12 cellular contexts compared by ENCODE assay signal in genomic region chr20:57707320-57707719, GRCh38. TPM values are rescaled to one million over a fixed set of nuclear protein-coding genes. Genes with fewer than 3 reads are reported as not detected.
A peak's percentile ranks its signal among the peaks of the same experiment; 100 is the strongest.
DNase-seq lines count a peak whose midpoint lies in the region; ATAC-seq and TF ChIP-seq lines count a peak whose summit lies in the region.
"Had no signal": no experiment of that assay in that cellular context is flagged by ENCODE, and none has a peak within 500 bp of the region (broad histone marks: within the 10 kb centered on the region; RNA-seq: fewer than 3 reads in every experiment).

No MANE protein-coding gene starts in this region.

- H2AK9ac ChIP-seq in IMR-90 (replicated peaks; ENCODE audit: low read depth, low read length, poor library complexity): no peak overlapping the region

- H2BK120ac ChIP-seq in IMR-90 (ENCODE audit: low read depth, low read length): no peak overlapping the region

- H3K4me1 ChIP-seq in BLaER1 (peaks cover 81% of the 10 kb centered on the region), IMR-90 (ENCODE audit: control insufficient read depth, insufficient read depth, low read length) (peaks cover 4% of the 10 kb centered on the region; the same call in 1 of the 2 replicates), osteoblast (ENCODE audit: insufficient read depth, low read length) (peaks cover 18% of the 10 kb centered on the region)

- dilution Hi-C loops in IMR-90 (cut with HindIII; ENCODE audit: low sequenced_read_pairs, unreplicated experiment): no loop called here

- peak overlapping the region; percentile 99 for H3K4me3 Mint-ChIP-seq in chondrocyte (ENCODE audit: unreplicated experiment)

- H4K5ac ChIP-seq in IMR-90 (ENCODE audit: low read depth, low read length): no peak overlapping the region

- in situ Hi-C loops in IMR-90 (cut with MboI; ENCODE audit: low sequenced_read_pairs): no loop called here

- no peak for TF ChIP-seq POLR2A in IMR-90 (IDR thresholded peaks at IDR 0.05; ENCODE audit: low read depth, low read length)

- no peak overlapping the region for H2BK15ac ChIP-seq in IMR-90 (ENCODE audit: low read depth, low read length)

- H3K27me3 Mint-ChIP-seq in chondrocyte (ENCODE audit: low read depth): no peaks in the 10 kb centered on the region

- peak overlapping the region; percentile 84 for H3K9ac ChIP-seq in BLaER1
- H3K9ac ChIP-seq in IMR-90 (ENCODE audit: low read depth, low read length): no peak overlapping the region

- CTCF ChIA-PET in IMR-90 (lab: Yijun Ruan, JAX): interaction anchor here (1.1 kb wide), 1 partner anchor 87 kb away, joined by 3 read pairs; the partner anchor contains the start of gene ZBP1

- ATAC-seq in IMR-90 (ENCODE audit: low read depth) (no peak), GM21447 (IDR thresholded peaks at IDR 0.05; ENCODE audit: unreplicated experiment) (no peak)

- H3K4ac ChIP-seq in IMR-90 (ENCODE audit: low read depth, low read length): no peak overlapping the region

- peak overlapping the region; percentile 81 for H3K4me2 ChIP-seq in BLaER1
- H3K4me2 ChIP-seq in IMR-90 (ENCODE audit: low read depth, low read length): no peak overlapping the region
- H3K4me2 ChIP-seq in osteoblast (ENCODE audit: insufficient read depth, low read length): peak overlapping the region; percentile 87

- DNase-seq in IMR-90 (no peak), chondrocyte (ENCODE audit: low spot score) (no peak), osteoblast (ENCODE audit: insufficient read length, low spot score, missing footprints) (peak; percentile 62), MV-4-11 (lab: John Stamatoyannopoulos, UW) (no peak), NCI-H2171 treated with DMSO at 0.1 percent for 48 hours (lab: John Stamatoyannopoulos, UW) (no peak), NCI-H82 (lab: John Stamatoyannopoulos, UW) (no peak)
- DNase-seq: activated CD8-positive, alpha-beta memory T cell treated with anti-CD3 and anti-CD28 coated beads for 24 hours; DMS153; NCI-H2029; RPMI8226 had no signal

- no peak overlapping the region for H4K8ac ChIP-seq in IMR-90 (ENCODE audit: low read depth in 2 of 2, low read length in 2 of 2)

- peak overlapping the region; percentile 89 for H3K4me3 ChIP-seq in BLaER1
- H3K4me3 ChIP-seq in IMR-90 (ENCODE audit: insufficient read depth, low read depth, low read length): no peak overlapping the region
- peak overlapping the region; percentile 95 for H3K4me3 ChIP-seq in osteoblast (ENCODE audit: insufficient read depth, low read length)

- H4K20me1 ChIP-seq in BLaER1 (peaks cover 69% of the 10 kb centered on the region), IMR-90 (ENCODE audit: insufficient read depth, low read length) (peaks cover 57% of the 10 kb centered on the region), osteoblast (ENCODE audit: insufficient read depth, low read length) (peaks cover 49% of the 10 kb centered on the region)

- no peak for TF ChIP-seq RAD21 in IMR-90 (IDR thresholded peaks at IDR 0.05; ENCODE audit: low read length)

- peaks cover 57% of the 10 kb centered on the region for H3K79me2 ChIP-seq in osteoblast (ENCODE audit: insufficient read depth, low read length)

- POLR2A ChIA-PET in IMR-90 (lab: Charles Lee; ENCODE audit: unreplicated experiment): no interaction called here

- intact Hi-C loops in IMR-90 (cut with micrococcal nuclease): no loop called here

- TF ChIP-seq CTCF in IMR-90 (conservative IDR thresholded peaks at IDR 0.05; ENCODE audit: low read depth, low read length) (no peak), chondrocyte (IDR thresholded peaks at IDR 0.05) (no peak), osteoblast (IDR thresholded peaks at IDR 0.05; ENCODE audit: extremely low read depth, low read depth, low read length) (no peak)

- peak overlapping the region; percentile 100 for H3K27ac Mint-ChIP-seq in chondrocyte (ENCODE audit: unreplicated experiment)

- H2BK20ac ChIP-seq in IMR-90 (ENCODE audit: low read depth, low read length): no peak overlapping the region

- H3K27ac ChIP-seq in BLaER1: peak overlapping the region; percentile 87
- no peak overlapping the region for H3K27ac ChIP-seq in IMR-90 (ENCODE audit: insufficient read depth, low read length)
- no peak overlapping the region for H3K27ac ChIP-seq in osteoblast (ENCODE audit: low read depth, low read length)

- H3K9me3 ChIP-seq in BLaER1 (no peaks in the 10 kb centered on the region), IMR-90 (ENCODE audit: control insufficient read depth, insufficient read depth, low read length) (no peaks in the 10 kb centered on the region), osteoblast (ENCODE audit: low read depth, low read length) (no peaks in the 10 kb centered on the region)

- peaks cover 74% of the 10 kb centered on the region for H3K4me1 Mint-ChIP-seq in chondrocyte (ENCODE audit: low read depth)

- H3K36me3 ChIP-seq in BLaER1 (0 out of 2 replicates have a peak, but pooled peaks cover 2% of the 10 kb centered on the region), IMR-90 (ENCODE audit: control insufficient read depth, insufficient read depth, low read length) (no peaks in the 10 kb centered on the region), osteoblast (ENCODE audit: insufficient read depth, low read length) (no peaks in the 10 kb centered on the region)

- no peak overlapping the region for H2AK5ac ChIP-seq in IMR-90 (ENCODE audit: low read depth, low read length)

- H3K9me1 ChIP-seq in IMR-90 (ENCODE audit: insufficient read depth, low read length): peaks cover 5% of the 10 kb centered on the region; the same call in 1 of the 2 replicates

- H3K23ac ChIP-seq in IMR-90 (ENCODE audit: low read depth, low read length): peak overlapping the region; percentile 67

- H3K36me3 Mint-ChIP-seq in chondrocyte (ENCODE audit: low read depth): peaks cover 7% of the 10 kb centered on the region

- H3K18ac ChIP-seq in IMR-90 (ENCODE audit: low read depth, low read length): no peak overlapping the region

- H2AFZ ChIP-seq in IMR-90 (replicated peaks; ENCODE audit: low read length, poor library complexity) (no peak overlapping the region), osteoblast (ENCODE audit: low read length) (no peak overlapping the region)

- H2BK5ac ChIP-seq in IMR-90 (ENCODE audit: low read depth, low read length, poor library complexity, severe bottlenecking): no peak overlapping the region

- H3K79me1 ChIP-seq in IMR-90 (ENCODE audit: low read depth in 1 of 2, low read length in 2 of 2): peaks cover 11 to 48% of the 10 kb centered on the region in 2 experiments; a peak in 3 of 4 replicates

- no TSS peak for BruUV-seq in IMR-90 (replicated peaks; lab: Mats Ljungman, UMichigan)

- H3K27me3 ChIP-seq in BLaER1 (no peaks in the 10 kb centered on the region), IMR-90 (ENCODE audit: control insufficient read depth, insufficient read depth, low read length) (no peaks in the 10 kb centered on the region), osteoblast (ENCODE audit: insufficient read depth, low read length) (no peaks in the 10 kb centered on the region)

- no peaks in the 10 kb centered on the region for H3K9me3 Mint-ChIP-seq in chondrocyte (ENCODE audit: low read depth)

- no CpG with 5 or more reads among the region's 7 CpGs for WGBS in IMR-90 (ENCODE audit: extremely low coverage in 2 of 2, insufficient read length in 1 of 2), 2 experiments

- H3K56ac ChIP-seq in IMR-90 (ENCODE audit: extremely low read depth, insufficient read depth, low read length): no peak overlapping the region

- H4K91ac ChIP-seq in IMR-90 (ENCODE audit: insufficient read depth, low read depth, low read length): no peak overlapping the region

- 0 out of 2 replicates have a peak overlapping the region, but pooled peaks have one; percentile 23 for H3K14ac ChIP-seq in IMR-90 (replicated peaks; ENCODE audit: low read depth, low read length)

TF ChIP-seq in IMR-90, 13 proteins besides CTCF, POLR2A, EP300 and RAD21:
- TF ChIP-seq ELK1 (IDR thresholded peaks at IDR 0.05; ENCODE audit: borderline replicate concordance, low read depth, low read length): no peak

RNA-seq across cellular contexts. Expression of gene PMEPA1, which starts 2.5 kb away (rescaled TPM):
- total RNA-seq in IMR-90 (2012; rRNA removed): 1.4 and 2.0 TPM in 2 replicates
- polyA plus RNA-seq in IMR-90 (2012; rRNA removed): 6.9 and 11.0 TPM in 2 replicates
- polyA plus RNA-seq in IMR-90 (2012; cell fraction: cytosol; rRNA removed): 2.9 and 9.8 TPM in 2 replicates
- polyA plus RNA-seq in IMR-90 (2012; cell fraction: nucleus; rRNA removed; ENCODE audit: low replicate concordance): 3.2 and 9.0 TPM in 2 replicates
- total RNA-seq in chondrocyte: 151 to 298 TPM (median 163 TPM) in 3 replicates
- total RNA-seq in osteoblast: 20.3 and 23.5 TPM in 2 replicates
